37 cellular contexts compared by ENCODE assay signal in genomic region chr21:38086580-38086979, GRCh38.
DNase-seq lines count a peak whose midpoint lies in the region; ATAC-seq, FAIRE-seq and TF ChIP-seq lines count a peak whose summit lies in the region.
"Had no signal": no experiment of that assay in that cellular context is flagged by ENCODE, and none has a peak within 500 bp of the region (broad histone marks: within the 10 kb centered on the region; RNA-seq: fewer than 3 reads in every experiment).

No MANE protein-coding gene starts in this region.

- CTCF ChIA-PET in K562 (lab: Yijun Ruan, JAX; ENCODE audit: low intra/inter-chr PET ratio) = no interaction called here

- no peak overlapping the region for H3K4me3 ChIP-seq in K562
- H3K4me3 ChIP-seq: A549; BLaER1; BLaER1 treated with 17β-estradiol and CSF1 and Interleukin-3, amounts not matched to agents 10 nM and 100 nM had no signal

- TF ChIP-seq POLR2A in K562 (conservative IDR thresholded peaks at IDR 0.05) = no peak

- peaks cover 4 to 22% of the 10 kb centered on the region in 2 experiments; a peak in 3 of 5 replicates for H3K4me1 ChIP-seq in K562 (replicated peaks in 1 of 2; ENCODE audit: control insufficient read depth in 2 of 2, insufficient read depth in 2 of 2, low read length in 2 of 2)
- H3K4me1 ChIP-seq: BE2C, BLaER1, Caco-2 had no signal

- no peaks in the 10 kb centered on the region for H3K27me3 ChIP-seq in K562 (ENCODE audit: control insufficient read depth in 2 of 2, insufficient read depth in 2 of 2, low read length in 2 of 2)
- H3K27me3 ChIP-seq: BE2C; BLaER1; BLaER1 treated with 17β-estradiol and CSF1 and Interleukin-3, amounts not matched to agents 10 nM and 100 nM had no signal

- no peak for FAIRE-seq in K562 (lab: Jason Lieb, UNC)
- FAIRE-seq: A204.1, A549, D721Med had no signal

- H3K79me2 ChIP-seq in K562 (ENCODE audit: control insufficient read depth, insufficient read depth, low read length) = peaks cover 60% of the 10 kb centered on the region

- no TSS peak for BruUV-seq in K562 (replicated peaks; lab: Mats Ljungman, UMichigan)

- no peak overlapping the region for H3K4me3 Mint-ChIP-seq in activated CD4-positive, alpha-beta T cell treated with anti-CD3 and anti-CD28 coated beads, Interleukin-2, amount 10 ng/mL, durations not matched to agents 24 days and 14 days
- H3K4me3 Mint-ChIP-seq in stimulated activated naive CD8-positive, alpha-beta T cell treated with anti-CD3 and anti-CD28 coated beads, Interleukin-15, amount 100 ng/mL, for 72 hours = no peak overlapping the region
- H3K4me3 Mint-ChIP-seq: B cell; CD4-positive, alpha-beta memory T cell; CD4-positive, alpha-beta T cell; CD4-positive, CD25-positive, alpha-beta regulatory T cell; CD8-positive, alpha-beta memory T cell; CD8-positive, alpha-beta T cell had no signal

- no peaks in the 10 kb centered on the region for H3K9me1 ChIP-seq in K562 (ENCODE audit: control insufficient read depth, insufficient read depth, low read length)

- no peaks in the 10 kb centered on the region for H3K4me1 Mint-ChIP-seq in activated CD4-positive, alpha-beta T cell treated with anti-CD3 and anti-CD28 coated beads, Interleukin-2, amount 10 ng/mL, durations not matched to agents 24 days and 14 days
- no peaks in the 10 kb centered on the region for H3K4me1 Mint-ChIP-seq in stimulated activated naive CD8-positive, alpha-beta T cell treated with anti-CD3 and anti-CD28 coated beads, Interleukin-15, amount 100 ng/mL, for 72 hours
- H3K4me1 Mint-ChIP-seq: B cell; CD14-positive monocyte; CD4-positive, alpha-beta memory T cell; CD4-positive, CD25-positive, alpha-beta regulatory T cell; CD8-positive, alpha-beta memory T cell had no signal

- DNase-seq in NCI-H82 (lab: John Stamatoyannopoulos, UW) (peak; percentile 19), NCI-H82 treated with DMSO at 0.1 percent for 48 hours (lab: John Stamatoyannopoulos, UW; ENCODE audit: unreplicated experiment) (no peak), NCI-H69 (lab: John Stamatoyannopoulos, UW) (peak; percentile 61), K562 (ENCODE audit: extremely low read depth in 1 of 4, low spot score in 3 of 4) (no peak), activated gamma-delta T cell treated with Interleukin-2 at 50 U/mL for 16 hours (no peak)
- peak; percentile 4 for DNase-seq in activated CD4-positive, alpha-beta T cell treated with anti-CD3 and anti-CD28 coated beads, Interleukin-2, amount 10 ng/mL, durations not matched to agents 24 days and 14 days
- DNase-seq in activated CD4-positive, alpha-beta T cell treated with anti-CD3 and anti-CD28 coated beads, Interleukin-2, amount 50 U/mL, for 4 hours = no peak
- no peak for DNase-seq in stimulated activated naive CD8-positive, alpha-beta T cell treated with anti-CD3 and anti-CD28 coated beads, Interleukin-15, amount 100 ng/mL, for 72 hours
- DNase-seq: 8988T; ACHN; AML-193; BE2C; C1 segment of cervical spinal cord; Caco-2; Calu3; CD4-positive, alpha-beta memory T cell; CD4-positive, alpha-beta T cell; CD4-positive, CD25-positive, alpha-beta regulatory T cell; CD8-positive, alpha-beta memory T cell; CD8-positive, alpha-beta T cell; COR-L47; DMS 273 treated with DMSO at 0.1 percent for 48 hours; DMS153; DMS53; DMS79; DMS79 treated with DMSO at 0.1 percent for 48 hours; DND-41; EL had no signal

- intact Hi-C loops in activated CD4-positive, alpha-beta T cell treated with anti-CD3 and anti-CD28 coated beads, Interleukin-2, amount 10 ng/mL, durations not matched to agents 24 days and 14 days (cut with micrococcal nuclease) = no loop called here
- intact Hi-C loops in K562 (cut with micrococcal nuclease) = no loop called here

- TF ChIP-seq CTCF in K562 (IDR thresholded peaks at IDR 0.05 in 2 of 3, conservative IDR thresholded peaks at IDR 0.05 in 1 of 3; ENCODE audit: insufficient read depth in 2 of 3, low read depth in 1 of 3, low read length in 3 of 3) = no peak

- H3K9me3 Mint-ChIP-seq in activated CD4-positive, alpha-beta T cell treated with anti-CD3 and anti-CD28 coated beads, Interleukin-2, amount 10 ng/mL, durations not matched to agents 24 days and 14 days = no peaks in the 10 kb centered on the region
- H3K9me3 Mint-ChIP-seq in stimulated activated naive CD8-positive, alpha-beta T cell treated with anti-CD3 and anti-CD28 coated beads, Interleukin-15, amount 100 ng/mL, for 72 hours = no peaks in the 10 kb centered on the region
- H3K9me3 Mint-ChIP-seq: CD4-positive, alpha-beta T cell; CD8-positive, alpha-beta memory T cell; CD8-positive, alpha-beta T cell had no signal

- TF ChIP-seq RAD21 in K562 (CRISPR knock-in tag; conservative IDR thresholded peaks at IDR 0.05 in 1 of 2, IDR thresholded peaks at IDR 0.05 in 1 of 2) = no peak

- WGBS in K562 (ENCODE audit: insufficient coverage, low coverage, missing lambda C conversion rate) = 100% methylated on average over 1 of the region's 1 CpG

- H2AFZ ChIP-seq in K562 (ENCODE audit: low read depth, low read length) = no peak overlapping the region

- no peaks in the 10 kb centered on the region for H3K36me3 Mint-ChIP-seq in activated CD4-positive, alpha-beta T cell treated with anti-CD3 and anti-CD28 coated beads, Interleukin-2, amount 10 ng/mL, durations not matched to agents 24 days and 14 days (ENCODE audit: low read depth)
- H3K36me3 Mint-ChIP-seq: CD14-positive monocyte; CD4-positive, alpha-beta memory T cell; CD4-positive, CD25-positive, alpha-beta regulatory T cell; CD8-positive, alpha-beta memory T cell; CD8-positive, alpha-beta T cell had no signal

- no peak for TF ChIP-seq EP300 in K562 (IDR thresholded peaks at IDR 0.05; ENCODE audit: low read length)

- no peaks in the 10 kb centered on the region for H3K27me3 Mint-ChIP-seq in activated CD4-positive, alpha-beta T cell treated with anti-CD3 and anti-CD28 coated beads, Interleukin-2, amount 10 ng/mL, durations not matched to agents 24 days and 14 days
- H3K27me3 Mint-ChIP-seq in stimulated activated naive CD8-positive, alpha-beta T cell treated with anti-CD3 and anti-CD28 coated beads, Interleukin-15, amount 100 ng/mL, for 72 hours = peaks cover 8% of the 10 kb centered on the region
- H3K27me3 Mint-ChIP-seq: B cell; CD4-positive, CD25-positive, alpha-beta regulatory T cell had no signal

- no peak overlapping the region for H3K27ac ChIP-seq in K562 (ENCODE audit: extremely low read depth, low read depth, low read length)
- H3K27ac ChIP-seq: 22Rv1; A549; BLaER1; BLaER1 treated with 17β-estradiol and CSF1 and Interleukin-3, amounts not matched to agents 10 nM and 100 nM; C4-2B had no signal

- in situ Hi-C loops in K562 (cut with MboI) = no loop called here

- no peaks in the 10 kb centered on the region for H3K9me3 ChIP-seq in K562 (replicated peaks; ENCODE audit: control insufficient read depth, insufficient read depth, low read depth, low read length)
- H3K9me3 ChIP-seq: A549; BE2C; BLaER1; BLaER1 treated with 17β-estradiol and CSF1 and Interleukin-3, amounts not matched to agents 10 nM and 100 nM; Caco-2 had no signal

- no peak overlapping the region for H3K27ac Mint-ChIP-seq in activated CD4-positive, alpha-beta T cell treated with anti-CD3 and anti-CD28 coated beads, Interleukin-2, amount 10 ng/mL, durations not matched to agents 24 days and 14 days
- H3K27ac Mint-ChIP-seq in stimulated activated naive CD8-positive, alpha-beta T cell treated with anti-CD3 and anti-CD28 coated beads, Interleukin-15, amount 100 ng/mL, for 72 hours = no peak overlapping the region
- H3K27ac Mint-ChIP-seq: B cell; CD14-positive monocyte; CD4-positive, alpha-beta memory T cell; CD4-positive, alpha-beta T cell; CD8-positive, alpha-beta T cell had no signal

- no peak overlapping the region for H3K9ac ChIP-seq in K562 (ENCODE audit: insufficient read depth in 1 of 2, low read depth in 2 of 2, low read length in 2 of 2)
- H3K9ac ChIP-seq: BLaER1; BLaER1 treated with 17β-estradiol and CSF1 and Interleukin-3, amounts not matched to agents 10 nM and 100 nM had no signal

- peaks cover 4% of the 10 kb centered on the region; the same call in 2 of the 3 replicates for H3K36me3 ChIP-seq in K562 (ENCODE audit: control insufficient read depth, insufficient read depth, low read length)
- H3K36me3 ChIP-seq: BE2C; BLaER1; BLaER1 treated with 17β-estradiol and CSF1 and Interleukin-3, amounts not matched to agents 10 nM and 100 nM had no signal

- POLR2A ChIA-PET in K562 (lab: Yijun Ruan, JAX) = interaction anchor here (0.6 kb wide), 1 partner anchor 419 kb away, joined by 3 read pairs; no protein-coding TSS in a partner anchor

- no peak for ATAC-seq in K562
- no peak for ATAC-seq in stimulated activated naive CD8-positive, alpha-beta T cell treated with anti-CD3 and anti-CD28 coated beads, Interleukin-15, amount 100 ng/mL, for 72 hours
- ATAC-seq: A549; CD8-positive, alpha-beta T cell had no signal

- H4K20me1 ChIP-seq in K562 (replicated peaks; ENCODE audit: control insufficient read depth, insufficient read depth, low read length) = no peaks in the 10 kb centered on the region
- H4K20me1 ChIP-seq: BLaER1; BLaER1 treated with 17β-estradiol and CSF1 and Interleukin-3, amounts not matched to agents 10 nM and 100 nM had no signal

- H3K4me2 ChIP-seq in K562 (ENCODE audit: insufficient read depth, low read length) = no peak overlapping the region
- H3K4me2 ChIP-seq: A549; BLaER1; BLaER1 treated with 17β-estradiol and CSF1 and Interleukin-3, amounts not matched to agents 10 nM and 100 nM had no signal

TF ChIP-seq in K562, 482 proteins besides CTCF, POLR2A, EP300 and RAD21 (continues in another document):
- 0 out of 2 replicates have a peak, but pooled peaks have one; percentile 24 for TF ChIP-seq ZNF316 (IDR thresholded peaks at IDR 0.05)
- peak; percentile 50 for TF ChIP-seq MEIS2 (IDR thresholded peaks at IDR 0.05; ENCODE audit: partially characterized antibody)
- TF ChIP-seq HMG20B (CRISPR knock-in tag; IDR thresholded peaks at IDR 0.05) = no peak
- no peak for TF ChIP-seq BRD9 (IDR thresholded peaks at IDR 0.05; ENCODE audit: low read depth, partially characterized antibody)
- 0 out of 2 replicates have a peak, but pooled peaks have one; percentile 20 for TF ChIP-seq NFE2L1 (tag; IDR thresholded peaks at IDR 0.05; ENCODE audit: borderline replicate concordance, low read depth)
- peak; percentile 51; the same call in 1 of the 2 replicates for TF ChIP-seq MAFG (tag; conservative IDR thresholded peaks at IDR 0.05)
- TF ChIP-seq ZNF3 (CRISPR knock-in tag; IDR thresholded peaks at IDR 0.05) = no peak
- TF ChIP-seq C11orf30 (IDR thresholded peaks at IDR 0.05; ENCODE audit: low read depth) = 0 out of 2 replicates have a peak, but pooled peaks have one; percentile 30
- peak; percentile 52 for TF ChIP-seq NFE2 (IDR thresholded peaks at IDR 0.05; ENCODE audit: low read depth)
- TF ChIP-seq PHTF2 (CRISPR knock-in tag; IDR thresholded peaks at IDR 0.05) = no peak
- TF ChIP-seq RAD51 (IDR thresholded peaks at IDR 0.05; ENCODE audit: borderline replicate concordance, low read depth) = no peak
- peak; percentile 17; the same call in 1 of the 2 replicates for TF ChIP-seq MAFK (IDR thresholded peaks at IDR 0.05; ENCODE audit: low read length)

Comparison
In these comparisons a context has a peak if more than half of its experiments do, and no peak if none do; other contexts are left out.
1. DNase-seq: peak in NCI-H82 (single experiment), activated CD4-positive, alpha-beta T cell treated with anti-CD3 and anti-CD28 coated beads, Interleukin-2, amount 10 ng/mL, durations not matched to agents 24 days and 14 days (single experiment) and NCI-H69 (single experiment); none in NCI-H82 treated with DMSO at 0.1 percent for 48 hours (single experiment), activated CD4-positive, alpha-beta T cell treated with anti-CD3 and anti-CD28 coated beads, Interleukin-2, amount 50 U/mL, for 4 hours (0 of 2), K562 (0 of 4), stimulated activated naive CD8-positive, alpha-beta T cell treated with anti-CD3 and anti-CD28 coated beads, Interleukin-15, amount 100 ng/mL, for 72 hours (0 of 2) and activated gamma-delta T cell treated with Interleukin-2 at 50 U/mL for 16 hours (single experiment).